Comparison of ENCODE assay signal across 16 cellular contexts in the genomic region with DNA sequence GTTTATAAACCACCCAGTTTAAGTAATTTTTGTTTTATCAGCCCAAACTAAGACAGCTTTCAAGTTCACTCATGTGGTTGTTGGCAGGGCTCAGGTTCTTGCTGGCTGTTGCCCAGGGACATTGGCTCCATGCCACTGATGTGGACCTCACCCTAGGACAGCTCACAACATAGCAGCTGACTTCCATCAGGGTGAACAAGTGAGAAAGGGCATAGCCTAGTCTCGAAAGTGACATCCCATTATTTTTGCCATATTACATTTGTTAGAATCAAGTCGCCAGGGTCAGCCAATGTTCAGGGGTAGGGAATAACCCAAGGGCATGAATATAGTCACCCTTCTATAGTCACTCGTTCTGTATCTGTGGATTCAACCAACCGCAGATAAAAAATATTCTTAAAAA. TPM values are rescaled to one million over a fixed set of nuclear protein-coding genes. Genes with fewer than 3 reads are reported as not detected.
DNase-seq lines count a peak whose midpoint lies in the region; ATAC-seq and TF ChIP-seq lines count a peak whose summit lies in the region.
"Had no signal": no experiment of that assay in that cellular context is flagged by ENCODE, and none has a peak within 500 bp of the region (broad histone marks: within the 10 kb centered on the region; RNA-seq: fewer than 3 reads in every experiment).

No MANE protein-coding gene starts in this region.

- CTCF ChIA-PET in PC-3 (lab: Charles Lee): no interaction called here

- H3K27me3 ChIP-seq in PC-3 (ENCODE audit: low read length) (no peaks in the 10 kb centered on the region), WERI-Rb-1 (ENCODE audit: insufficient read depth, low read depth, severe bottlenecking) (no peaks in the 10 kb centered on the region)
- H3K27me3 ChIP-seq: colonic mucosa, sigmoid colon had no signal

- no peak overlapping the region for H3K9ac ChIP-seq in PC-3 (ENCODE audit: low read length)

- TF ChIP-seq CTCF in PC-3 (conservative IDR thresholded peaks at IDR 0.05; ENCODE audit: low read depth, low read length): no peak
- no peak for TF ChIP-seq CTCF in epithelial cell of esophagus (IDR thresholded peaks at IDR 0.05; ENCODE audit: insufficient read depth, low read depth, low read length, missing control alignments)
- TF ChIP-seq CTCF in WERI-Rb-1 (IDR thresholded peaks at IDR 0.05; ENCODE audit: low read depth, low read length): no peak

- H3K9me3 ChIP-seq in PC-3 (ENCODE audit: low read length) (no peaks in the 10 kb centered on the region), WERI-Rb-1 (ENCODE audit: severe bottlenecking) (no peaks in the 10 kb centered on the region)
- H3K9me3 ChIP-seq: colonic mucosa, sigmoid colon had no signal

- peak; percentile 14; the same call in 1 of the 2 replicates for ATAC-seq in PC-3
- no peak for ATAC-seq in GM21529 (IDR thresholded peaks at IDR 0.05; ENCODE audit: unreplicated experiment)

- no peak overlapping the region for H3K27ac ChIP-seq in PC-3 (ENCODE audit: low read length)
- H3K27ac ChIP-seq in WERI-Rb-1: no peak overlapping the region
- H3K27ac ChIP-seq: colonic mucosa, sigmoid colon had no signal

- H3K9me2 ChIP-seq in PC-3 (replicated peaks; ENCODE audit: low read length): 0 out of 2 replicates have a peak, but pooled peaks cover 4% of the 10 kb centered on the region

- no peak overlapping the region for H2AFZ ChIP-seq in PC-3 (ENCODE audit: low read length)

- no peaks in the 10 kb centered on the region for H3K79me2 ChIP-seq in PC-3 (ENCODE audit: low read length)

- H3K4me2 ChIP-seq in PC-3 (ENCODE audit: low read length): no peak overlapping the region

- intact Hi-C loops in PC-3 (cut with micrococcal nuclease): loop anchor here (2.0 kb wide), 1 partner anchor 17 kb away; no protein-coding TSS in a partner anchor

- no peak overlapping the region for H3K4me3 ChIP-seq in PC-3 (ENCODE audit: low read length)
- no peak overlapping the region for H3K4me3 ChIP-seq in epithelial cell of esophagus (ENCODE audit: low read length)
- H3K4me3 ChIP-seq in WERI-Rb-1 (ENCODE audit: low read depth, low read length): no peak overlapping the region
- H3K4me3 ChIP-seq: colonic mucosa, sigmoid colon had no signal

- H3F3A ChIP-seq in PC-3 (ENCODE audit: low read length, unreplicated experiment): no peaks in the 10 kb centered on the region

- H3K36me3 ChIP-seq in PC-3 (ENCODE audit: low read depth, low read length): no peaks in the 10 kb centered on the region
- H3K36me3 ChIP-seq in WERI-Rb-1: no peaks in the 10 kb centered on the region
- H3K36me3 ChIP-seq: colonic mucosa, sigmoid colon had no signal

- H3K4me1 ChIP-seq in PC-3 (ENCODE audit: insufficient read depth, low read length): peaks cover 16% of the 10 kb centered on the region
- H3K4me1 ChIP-seq: colonic mucosa, sigmoid colon had no signal

- BruUV-seq in PC-3 (replicated peaks; lab: Mats Ljungman, UMichigan): no TSS peak

- POLR2A ChIA-PET in PC-3 (lab: Charles Lee; ENCODE audit: unreplicated experiment): no interaction called here

- DNase-seq in GM04504 (ENCODE audit: low read depth) (peak; percentile 32), PC-3 (peak; percentile 48), epithelial cell of esophagus (ENCODE audit: low read depth) (peak; percentile 71), renal cortical epithelial cell (ENCODE audit: low read depth) (peak; percentile 41), WERI-Rb-1 (no peak), NOMO-1 treated with DMSO at 0.1 percent for 48 hours (lab: John Stamatoyannopoulos, UW; ENCODE audit: unreplicated experiment) (no peak), NCI-H187 (lab: John Stamatoyannopoulos, UW) (no peak)
- DNase-seq: activated naive CD4-positive, alpha-beta T cell; colonic mucosa; foreskin melanocyte; kidney; naive B cell; NCI-H510A; SHP77; sigmoid colon had no signal

- H4K20me1 ChIP-seq in PC-3 (ENCODE audit: low read length): no peaks in the 10 kb centered on the region

RNA-seq across cellular contexts. Expression of a gene that starts 10.7 kb away (rescaled TPM):
- total RNA-seq in PC-3 (2014; rRNA removed): 14.2 and 16.2 TPM in 2 replicates
- total RNA-seq in renal cortical epithelial cell: 12.0 and 25.9 TPM in 2 replicates

Comparison
In these comparisons a context has a peak if more than half of its experiments do, and no peak if none do; other contexts are left out.
1. DNase-seq: peak in GM04504 (single experiment), PC-3 (single experiment), epithelial cell of esophagus (single experiment) and renal cortical epithelial cell (single experiment); none in WERI-Rb-1 (single experiment), NOMO-1 treated with DMSO at 0.1 percent for 48 hours (single experiment) and NCI-H187 (0 of 2).